In genomic region chr10:35876248-35876647, GRCh38 we compare ENCODE assay signal across 20 cellular contexts.
DNase-seq lines count a peak whose midpoint lies in the region; ATAC-seq, FAIRE-seq and TF ChIP-seq lines count a peak whose summit lies in the region.
"Had no signal": no experiment of that assay in that cellular context is flagged by ENCODE, and none has a peak within 500 bp of the region (broad histone marks: within the 10 kb centered on the region; RNA-seq: fewer than 3 reads in every experiment).

No MANE protein-coding gene starts in this region.

- POLR2A ChIA-PET in A549 (lab: Yijun Ruan, JAX) = no interaction called here

- H3K36me3 ChIP-seq in sigmoid colon = no peaks in the 10 kb centered on the region
- H3K36me3 ChIP-seq: neutrophil had no signal

- no peaks in the 10 kb centered on the region for H3K27me3 ChIP-seq in sigmoid colon
- H3K27me3 ChIP-seq: neutrophil had no signal

- H3K4me1 ChIP-seq in A549 (peaks cover 13% of the 10 kb centered on the region; the same call in 2 of the 3 replicates), sigmoid colon (peaks cover 0 to 22% (median 18%) of the 10 kb centered on the region in 4 donors)

- TF ChIP-seq POLR2A in A549 (IDR thresholded peaks at IDR 0.05; ENCODE audit: low read length) (no peak), sigmoid colon (IDR thresholded peaks at IDR 0.05) (no peak)

- CTCF ChIA-PET in A549 (lab: Yijun Ruan, JAX) = no interaction called here

- FAIRE-seq in A549 (lab: Jason Lieb, UNC) = no peak
- FAIRE-seq: A204.1, GM19239 had no signal

- peak overlapping the region; percentile 0 to 62; a peak in 4 of 6 replicates for H3K27ac ChIP-seq in A549
- peak overlapping the region in 2 of 4 donors; percentile 54 to 71 for H3K27ac ChIP-seq in sigmoid colon
- H3K27ac ChIP-seq: KMS-11, neutrophil had no signal

- intact Hi-C loops in sigmoid colon (cut with DNase I) = no loop called here

- peak; percentile 10 to 55 for DNase-seq in A549 (ENCODE audit: low read depth in 1 of 2, low spot score in 1 of 2)
- peak; percentile 32 for DNase-seq in HCEC 1CT
- peak; percentile 34 to 47 for DNase-seq in cardiac fibroblast (ENCODE audit: low read depth in 2 of 2)
- DNase-seq in kidney tubule cell (ENCODE audit: low spot score) = peak; percentile 96
- DNase-seq in sigmoid colon = no peak
- DNase-seq: activated T-cell treated with anti-CD3 and anti-CD28 coated beads, Interleukin-2, amount 50 U/mL, for 1 hour; effector CD8-positive, alpha-beta T cell; foreskin melanocyte; GF-D8; NCI-H1417; NCI-H2227 treated with DMSO at 0.1 percent for 48 hours; NK-92 treated with Interleukin-12 subunit alpha and Interleukin-12 subunit beta, amount 100 ng/mL, for 24 hours; SIG-M5 had no signal

- 15% methylated on average over 4 of the region's 4 CpGs for WGBS in A549 (ENCODE audit: missing lambda C conversion rate)
- WGBS in sigmoid colon, 2 donors = 44 to 66% methylated on average over 4 of the region's 4 CpGs

- ATAC-seq in A549 (peak; percentile 39 to 70; a peak in 5 of 6 replicates), GM18502 (IDR thresholded peaks at IDR 0.05; ENCODE audit: poor library complexity, unreplicated experiment) (no peak), GM21360 (IDR thresholded peaks at IDR 0.05; ENCODE audit: unreplicated experiment) (no peak), GM21529 (IDR thresholded peaks at IDR 0.05; ENCODE audit: unreplicated experiment) (no peak)

- H3K4me3 ChIP-seq in A549 = no peak overlapping the region
- no peak overlapping the region for H3K4me3 ChIP-seq in cardiac fibroblast (replicated peaks in 1 of 2; ENCODE audit: low read depth in 2 of 2, low read length in 2 of 2)
- H3K4me3 ChIP-seq in sigmoid colon = no peak overlapping the region

- no peak for TF ChIP-seq RAD21 in A549 (conservative IDR thresholded peaks at IDR 0.05 in 1 of 2, IDR thresholded peaks at IDR 0.05 in 1 of 2)

- TF ChIP-seq CTCF in A549 (IDR thresholded peaks at IDR 0.05) = no peak
- TF ChIP-seq CTCF in cardiac fibroblast (IDR thresholded peaks at IDR 0.05; ENCODE audit: low read depth, low read length) = no peak
- TF ChIP-seq CTCF in sigmoid colon (IDR thresholded peaks at IDR 0.05) = no peak

- H3K9me3 ChIP-seq in A549 (no peaks in the 10 kb centered on the region; the same call in 2 of the 3 replicates), sigmoid colon (no peaks in the 10 kb centered on the region)
- H3K9me3 ChIP-seq: neutrophil had no signal

- peak overlapping the region; percentile 32; the same call in 2 of the 3 replicates for H3K4me2 ChIP-seq in A549
- H3K4me2 ChIP-seq: KMS-11 had no signal

- no peak for TF ChIP-seq EP300 in A549 (IDR thresholded peaks at IDR 0.05)
- TF ChIP-seq EP300 in sigmoid colon (IDR thresholded peaks at IDR 0.05) = no peak

TF ChIP-seq in A549, 52 proteins besides CTCF, POLR2A, EP300 and RAD21:
- TF ChIP-seq ZNF302 (CRISPR knock-in tag; IDR thresholded peaks at IDR 0.05) (no peak), GATA3 (IDR thresholded peaks at IDR 0.05; ENCODE audit: borderline replicate concordance) (peak; percentile 70; the same call in 1 of the 2 replicates)

Comparison
In these comparisons a context has a peak if more than half of its experiments do, and no peak if none do; other contexts are left out.
1. ATAC-seq: peak in A549 (2 of 2); none in GM18502 (single experiment), GM21360 (single experiment) and GM21529 (single experiment).